Comparison of ENCODE assay signal across 25 cellular contexts in the genomic region with DNA sequence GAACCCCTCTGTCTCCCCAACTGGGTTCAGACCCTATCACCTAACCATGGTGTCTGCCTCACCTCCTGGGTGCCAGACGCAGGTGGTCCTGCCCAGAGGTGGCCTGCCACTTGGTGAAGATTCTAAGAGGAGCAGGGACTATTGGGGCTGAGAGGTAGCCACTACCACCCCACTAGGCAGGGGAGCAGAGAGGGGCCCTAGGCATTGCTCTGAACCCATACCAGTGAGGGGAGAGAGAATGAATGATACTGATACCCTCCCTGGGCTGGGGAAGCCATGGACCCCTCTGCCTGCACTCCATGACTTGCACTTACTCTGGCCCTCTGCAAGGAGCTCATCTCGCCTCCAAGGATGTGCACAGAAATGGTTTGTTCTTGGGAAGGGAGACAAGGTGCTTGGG. TPM values are rescaled to one million over a fixed set of nuclear protein-coding genes. Genes with fewer than 3 reads are reported as not detected.
DNase-seq lines count a peak whose midpoint lies in the region; ATAC-seq, FAIRE-seq and TF ChIP-seq lines count a peak whose summit lies in the region.
"Had no signal": no experiment of that assay in that cellular context is flagged by ENCODE, and none has a peak within 500 bp of the region (broad histone marks: within the 10 kb centered on the region; RNA-seq: fewer than 3 reads in every experiment).

No MANE protein-coding gene starts in this region.

- H2AK9ac ChIP-seq in IMR-90 (replicated peaks; ENCODE audit: low read depth, low read length, poor library complexity): peak overlapping the region; percentile 82

- TF ChIP-seq EP300 in H1 (IDR thresholded peaks at IDR 0.05; ENCODE audit: borderline replicate concordance in 1 of 2, low read depth in 2 of 2, low read length in 2 of 2): no peak

- no peak for ATAC-seq in activated naive CD4-positive, alpha-beta T cell treated with anti-CD3 and anti-CD28 coated beads, Interleukin-2, amount 50 U/mL, for 72 hours
- ATAC-seq in IMR-90 (ENCODE audit: low read depth): no peak
- ATAC-seq: K562, Right ventricle myocardium inferior had no signal

- H2BK20ac ChIP-seq in IMR-90 (ENCODE audit: low read depth, low read length) (no peak overlapping the region), H1 (ENCODE audit: low read length) (peak overlapping the region; percentile 38; the same call in 1 of the 2 replicates)

- in situ Hi-C loops in IMR-90 (cut with MboI; ENCODE audit: low sequenced_read_pairs): no loop called here

- H2BK12ac ChIP-seq in H1 (ENCODE audit: low read depth, low read length): no peak overlapping the region
- H2BK12ac ChIP-seq in neuronal stem cell (ENCODE audit: low read length): no peak overlapping the region

- H3K23ac ChIP-seq in IMR-90 (ENCODE audit: low read depth, low read length): no peak overlapping the region
- no peak overlapping the region for H3K23ac ChIP-seq in H1 (ENCODE audit: insufficient read length)
- no peak overlapping the region for H3K23ac ChIP-seq in neuronal stem cell (ENCODE audit: low read depth, low read length, poor library complexity)

- TF ChIP-seq CTCF in IMR-90 (conservative IDR thresholded peaks at IDR 0.05; ENCODE audit: low read depth, low read length) (no peak), H1 (IDR thresholded peaks at IDR 0.05; ENCODE audit: control extremely low read depth in 1 of 3, insufficient read depth in 1 of 3, low read depth in 1 of 3, low read length in 3 of 3) (no peak), type B pancreatic cell (conservative IDR thresholded peaks at IDR 0.05) (no peak)

- no peak for DNase-seq in activated naive CD4-positive, alpha-beta T cell treated with anti-CD3 and anti-CD28 coated beads, Interleukin-2, amount 50 U/mL, for 72 hours (ENCODE audit: low spot score in 2 of 2)
- DNase-seq in activated naive CD4-positive, alpha-beta T cell (lab: John Stamatoyannopoulos, UW): no peak
- no peak for DNase-seq in IMR-90
- DNase-seq in H1 (ENCODE audit: low read depth in 1 of 2, low spot score in 2 of 2): no peak
- no peak for DNase-seq in neuronal stem cell (ENCODE audit: low spot score)
- DNase-seq in type B pancreatic cell (ENCODE audit: extremely low spot score, unreplicated experiment): no peak
- DNase-seq in activated CD4-positive, alpha-beta T cell treated with anti-CD3 and anti-CD28 coated beads, Interleukin-2, amount 50 U/mL, for 48 hours: no peak
- no peak for DNase-seq in NK-92 (lab: John Stamatoyannopoulos, UW; ENCODE audit: unreplicated experiment)
- DNase-seq: DMS53, GDM1, HFFc6, NCI-H1092, NCI-H1436, NCI-H2029, NCI-H226, NCI-H524, NCI-H82 had no signal

- H3K56ac ChIP-seq in IMR-90 (ENCODE audit: extremely low read depth, insufficient read depth, low read length) (no peak overlapping the region), H1 (replicated peaks; ENCODE audit: insufficient read length, low read depth, low read length) (no peak overlapping the region)

- intact Hi-C loops in IMR-90 (cut with micrococcal nuclease): no loop called here

- peaks cover 0 to 18% of the 10 kb centered on the region in 2 experiments; a peak in 2 of 4 replicates for H3K79me2 ChIP-seq in H1 (ENCODE audit: control insufficient read depth in 1 of 2, insufficient read depth in 2 of 2, low read length in 2 of 2)

- peaks cover 0 to 4% of the 10 kb centered on the region in 2 donors for H3K36me3 Mint-ChIP-seq in activated naive CD4-positive, alpha-beta T cell treated with anti-CD3 and anti-CD28 coated beads, Interleukin-2, amount 50 U/mL, for 72 hours
- H3K36me3 Mint-ChIP-seq in type B pancreatic cell: peaks cover 2% of the 10 kb centered on the region

- H2BK120ac ChIP-seq in IMR-90 (ENCODE audit: low read depth, low read length) (no peak overlapping the region), H1 (replicated peaks; ENCODE audit: low read depth, low read length) (no peak overlapping the region), neuronal stem cell (ENCODE audit: low read depth, low read length) (no peak overlapping the region)

- no TSS peak for BruUV-seq in IMR-90 (replicated peaks; lab: Mats Ljungman, UMichigan)

- H3K79me1 ChIP-seq in IMR-90 (ENCODE audit: low read depth in 1 of 2, low read length in 2 of 2): peaks cover 24 to 83% of the 10 kb centered on the region in 2 experiments
- H3K79me1 ChIP-seq in H1 (ENCODE audit: low read depth, low read length): peaks cover 12% of the 10 kb centered on the region
- peaks cover 2% of the 10 kb centered on the region for H3K79me1 ChIP-seq in neuronal stem cell (ENCODE audit: low read depth, low read length)

- no peak for FAIRE-seq in H1 (lab: Jason Lieb, UNC)
- FAIRE-seq: H54, K562, RCC 7860 had no signal

- dilution Hi-C loops in IMR-90 (cut with HindIII; ENCODE audit: low sequenced_read_pairs, unreplicated experiment): no loop called here

- H3K4me1 ChIP-seq in IMR-90 (ENCODE audit: control insufficient read depth, insufficient read depth, low read length) (peaks cover 9% of the 10 kb centered on the region; the same call in 1 of the 2 replicates), H1 (replicated peaks in 1 of 4; ENCODE audit: control insufficient read depth in 3 of 4, insufficient read depth in 4 of 4, low read length in 3 of 4) (peaks cover 3 to 22% (median 12%) of the 10 kb centered on the region in 4 experiments; a peak in 6 of 7 replicates), neuronal stem cell (ENCODE audit: control insufficient read depth in 2 of 2, insufficient read depth in 1 of 2, low read depth in 1 of 2, low read length in 2 of 2) (peaks cover 0 to 14% of the 10 kb centered on the region in 2 donors)

- H3K14ac ChIP-seq in IMR-90 (replicated peaks; ENCODE audit: low read depth, low read length): no peak overlapping the region
- no peak overlapping the region for H3K14ac ChIP-seq in H1 (ENCODE audit: insufficient read length)
- no peak overlapping the region for H3K14ac ChIP-seq in neuronal stem cell (ENCODE audit: low read length)

- H3K9ac ChIP-seq in IMR-90 (ENCODE audit: low read depth, low read length): no peak overlapping the region
- H3K9ac ChIP-seq in H1 (replicated peaks in 1 of 4; ENCODE audit: extremely low read depth in 1 of 4, low read depth in 3 of 4, low read length in 3 of 4): no peak overlapping the region
- no peak overlapping the region for H3K9ac ChIP-seq in neuronal stem cell (ENCODE audit: low read depth, low read length, poor library complexity)

- WGBS in IMR-90 (ENCODE audit: extremely low coverage in 2 of 2, insufficient read length in 1 of 2), 2 experiments: no CpG with 5 or more reads among the region's 2 CpGs
- 78% methylated on average over 2 of the region's 2 CpGs; no CpG with 5 or more reads in 1 of the 2 experiments for WGBS in H1 (ENCODE audit: extremely low coverage in 1 of 2, insufficient coverage in 1 of 2, insufficient read length in 1 of 2, insufficient replicate concordance in 2 of 2, low coverage in 1 of 2, low lambda C conversion rate in 2 of 2, missing lambda C conversion rate in 1 of 2), 2 experiments
- WGBS in neuronal stem cell (ENCODE audit: extremely low coverage in 2 of 2, insufficient read length in 2 of 2, insufficient replicate concordance in 1 of 2), 2 donors: no CpG with 5 or more reads among the region's 2 CpGs

- H3K9me1 ChIP-seq in IMR-90 (ENCODE audit: insufficient read depth, low read length): peaks cover 21% of the 10 kb centered on the region

- no peak for TF ChIP-seq RAD21 in IMR-90 (IDR thresholded peaks at IDR 0.05; ENCODE audit: low read length)
- no peak for TF ChIP-seq RAD21 in H1 (IDR thresholded peaks at IDR 0.05 in 1 of 2, conservative IDR thresholded peaks at IDR 0.05 in 1 of 2; ENCODE audit: low read depth in 2 of 2, low read length in 2 of 2)

- H4K91ac ChIP-seq in IMR-90 (ENCODE audit: insufficient read depth, low read depth, low read length) (no peak overlapping the region), H1 (replicated peaks; ENCODE audit: insufficient read length, low read length) (no peak overlapping the region), neuronal stem cell (ENCODE audit: low read depth, low read length, poor library complexity) (no peak overlapping the region)

- H3K9me3 ChIP-seq in IMR-90 (ENCODE audit: control insufficient read depth, insufficient read depth, low read length) (no peaks in the 10 kb centered on the region), H1 (ENCODE audit: insufficient read depth in 2 of 2, low read depth in 1 of 2, low read length in 1 of 2) (no peaks in the 10 kb centered on the region), neuronal stem cell (replicated peaks in 1 of 2; ENCODE audit: control insufficient read depth in 2 of 2, insufficient read depth in 1 of 2, low read depth in 1 of 2, low read length in 2 of 2) (no peaks in the 10 kb centered on the region)

- peaks cover 8% of the 10 kb centered on the region for H3K4me1 Mint-ChIP-seq in type B pancreatic cell (ENCODE audit: unreplicated experiment)

- H3K27me3 Mint-ChIP-seq in type B pancreatic cell: no peaks in the 10 kb centered on the region

- H3K27ac ChIP-seq in IMR-90 (ENCODE audit: insufficient read depth, low read length) (no peak overlapping the region), H1 (ENCODE audit: low read depth, low read length) (no peak overlapping the region), neuronal stem cell (replicated peaks; ENCODE audit: low read length) (no peak overlapping the region)

- H4K20me1 ChIP-seq in IMR-90 (ENCODE audit: insufficient read depth, low read length) (peaks cover 57% of the 10 kb centered on the region), H1 (replicated peaks in 1 of 2; ENCODE audit: control insufficient read depth in 1 of 2, insufficient read depth in 2 of 2, low read length in 2 of 2) (peaks cover 3 to 6% of the 10 kb centered on the region in 2 experiments)

- CTCF ChIA-PET in IMR-90 (lab: Yijun Ruan, JAX): no interaction called here
- CTCF ChIA-PET in H1 (lab: Charles Lee; ENCODE audit: partially characterized antibody): interaction anchor here (0.5 to 1.9 kb wide), 4 partner anchors 22 to 128 kb away, joined by 3 to 8 read pairs (median 3); no protein-coding TSS in a partner anchor

- no peak overlapping the region for H3K4me2 ChIP-seq in IMR-90 (ENCODE audit: low read depth, low read length)
- H3K4me2 ChIP-seq in H1 (ENCODE audit: insufficient read depth in 1 of 2, low read depth in 2 of 2, low read length in 2 of 2): no peak overlapping the region
- no peak overlapping the region for H3K4me2 ChIP-seq in neuronal stem cell (ENCODE audit: insufficient read depth, low read length, poor library complexity, severe bottlenecking)

- H3K27ac Mint-ChIP-seq in activated naive CD4-positive, alpha-beta T cell treated with anti-CD3 and anti-CD28 coated beads, Interleukin-2, amount 50 U/mL, for 72 hours: peak overlapping the region; percentile 14 to 50
- H3K27ac Mint-ChIP-seq in type B pancreatic cell: no peak overlapping the region
- H3K27ac Mint-ChIP-seq: HFFc6 had no signal

- H4K8ac ChIP-seq in IMR-90 (ENCODE audit: low read depth in 2 of 2, low read length in 2 of 2) (no peak overlapping the region), H1 (ENCODE audit: extremely low read depth, insufficient read depth, low read length) (peak overlapping the region; percentile 45; the same call in 1 of the 2 replicates), neuronal stem cell (ENCODE audit: low read depth, low read length) (no peak overlapping the region)

- no peak overlapping the region for H2AK5ac ChIP-seq in IMR-90 (ENCODE audit: low read depth, low read length)
- peak overlapping the region; percentile 11; the same call in 1 of the 2 replicates for H2AK5ac ChIP-seq in H1 (ENCODE audit: low read depth, low read length)
- H2AK5ac ChIP-seq in neuronal stem cell (ENCODE audit: low read depth, low read length): peak overlapping the region; percentile 2

- H3K4ac ChIP-seq in IMR-90 (ENCODE audit: low read depth, low read length): no peak overlapping the region
- H3K4ac ChIP-seq in H1 (replicated peaks; ENCODE audit: insufficient read length, low read depth, low read length): no peak overlapping the region
- H3K4ac ChIP-seq in neuronal stem cell (ENCODE audit: low read length): no peak overlapping the region

- H3K9me3 Mint-ChIP-seq in activated naive CD4-positive, alpha-beta T cell treated with anti-CD3 and anti-CD28 coated beads, Interleukin-2, amount 50 U/mL, for 72 hours: no peaks in the 10 kb centered on the region
- H3K9me3 Mint-ChIP-seq in type B pancreatic cell: no peaks in the 10 kb centered on the region
- H3K9me3 Mint-ChIP-seq: CD14-positive monocyte, HFFc6 had no signal

- no peak overlapping the region for H2AFZ ChIP-seq in IMR-90 (replicated peaks; ENCODE audit: low read length, poor library complexity)
- no peak overlapping the region for H2AFZ ChIP-seq in H1 (ENCODE audit: low read length)
- H2AFZ ChIP-seq in neuronal stem cell (ENCODE audit: low read length): no peak overlapping the region

- no peak overlapping the region for H4K5ac ChIP-seq in IMR-90 (ENCODE audit: low read depth, low read length)
- H4K5ac ChIP-seq in H1 (ENCODE audit: insufficient read length, low read depth, low read length): no peak overlapping the region

- H3K23me2 ChIP-seq in H1 (ENCODE audit: low read depth, low read length): 0 out of 2 replicates have a peak, but pooled peaks cover 2% of the 10 kb centered on the region

- H3K18ac ChIP-seq in IMR-90 (ENCODE audit: low read depth, low read length) (no peak overlapping the region), H1 (ENCODE audit: extremely low read depth, low read length) (no peak overlapping the region), neuronal stem cell (ENCODE audit: low read length) (no peak overlapping the region)

- H2BK15ac ChIP-seq in IMR-90 (ENCODE audit: low read depth, low read length) (no peak overlapping the region), H1 (ENCODE audit: low read length) (no peak overlapping the region), neuronal stem cell (ENCODE audit: low read length) (no peak overlapping the region)

- no peak for TF ChIP-seq POLR2A in IMR-90 (IDR thresholded peaks at IDR 0.05; ENCODE audit: low read depth, low read length)
- no peak for TF ChIP-seq POLR2A in H1 (IDR thresholded peaks at IDR 0.05; ENCODE audit: control extremely low read depth in 1 of 2, low read depth in 2 of 2, low read length in 2 of 2)

- H3K4me3 ChIP-seq in IMR-90 (ENCODE audit: insufficient read depth, low read depth, low read length) (no peak overlapping the region), H1 (ENCODE audit: extremely low read depth in 1 of 4, insufficient read depth in 2 of 4, low read depth in 3 of 4, low read length in 4 of 4) (no peak overlapping the region), neuronal stem cell (ENCODE audit: low read length in 2 of 2) (no peak overlapping the region)
- H3K4me3 ChIP-seq: K562 had no signal

- H3K27me3 ChIP-seq in IMR-90 (ENCODE audit: control insufficient read depth, insufficient read depth, low read length): no peaks in the 10 kb centered on the region
- H3K27me3 ChIP-seq in H1 (replicated peaks in 1 of 4; ENCODE audit: control insufficient read depth in 3 of 4, extremely low read depth in 1 of 4, insufficient read depth in 3 of 4, low read length in 3 of 4): no peaks in the 10 kb centered on the region
- H3K27me3 ChIP-seq in neuronal stem cell (ENCODE audit: control insufficient read depth in 3 of 3, insufficient read depth in 3 of 3, low read depth in 1 of 3, low read length in 3 of 3): no peaks in the 10 kb centered on the region

- peaks cover 14% of the 10 kb centered on the region for H3K36me3 ChIP-seq in IMR-90 (ENCODE audit: control insufficient read depth, insufficient read depth, low read length)
- no peaks in the 10 kb centered on the region for H3K36me3 ChIP-seq in H1 (ENCODE audit: control insufficient read depth in 2 of 4, insufficient read depth in 4 of 4, low read length in 3 of 4)
- H3K36me3 ChIP-seq in neuronal stem cell (replicated peaks in 1 of 2; ENCODE audit: control insufficient read depth in 2 of 2, insufficient read depth in 2 of 2, low read length in 2 of 2): peaks cover 8 to 34% of the 10 kb centered on the region in 2 donors

- POLR2A ChIA-PET in IMR-90 (lab: Charles Lee; ENCODE audit: unreplicated experiment): interaction anchor here (0.6 kb wide), 1 partner anchor 351 kb away, joined by 4 read pairs; a partner anchor contains a TSS
- POLR2A ChIA-PET in H1 (lab: Charles Lee; ENCODE audit: partially characterized antibody): interaction anchor here (0.9 kb wide), 1 partner anchor 9 kb away, joined by 4 read pairs; no protein-coding TSS in a partner anchor

- no peak overlapping the region for H3K4me3 Mint-ChIP-seq in type B pancreatic cell
- H3K4me3 Mint-ChIP-seq: CD14-positive monocyte, HFFc6 had no signal

- H2BK5ac ChIP-seq in IMR-90 (ENCODE audit: low read depth, low read length, poor library complexity, severe bottlenecking): no peak overlapping the region
- H2BK5ac ChIP-seq in H1 (ENCODE audit: low read depth, low read length): peak overlapping the region; percentile 20; the same call in 1 of the 2 replicates
- H2BK5ac ChIP-seq in neuronal stem cell (ENCODE audit: low read length): no peak overlapping the region

RNA-seq across cellular contexts. Expression of a gene that starts 31.7 kb away (rescaled TPM):
- under 1 TPM in 1 of 2 donors, not detected in 1; 0.80 TPM for total RNA-seq in activated naive CD4-positive, alpha-beta T cell treated with anti-CD3 and anti-CD28 coated beads, Interleukin-2, amount 50 U/mL, for 72 hours
- total RNA-seq in IMR-90 (2012; rRNA removed): not detected in 2 replicates
- 0.04 and 0.05 TPM in 2 replicates for polyA plus RNA-seq in IMR-90 (2012; rRNA removed)
- 0.05 TPM in 2 replicates for polyA plus RNA-seq in IMR-90 (2012; cell fraction: cytosol; rRNA removed)
- 0.18 and 0.37 TPM in 2 replicates for polyA plus RNA-seq in IMR-90 (2012; cell fraction: nucleus; rRNA removed; ENCODE audit: low replicate concordance)
- 0.15 TPM in 1 of 2 replicates, not detected in the other for total RNA-seq in H1 (2021; fragmentation: NEBNext Ultra II Directional; extraction: Animal tissue kit (Norgen Biotek cat#: 25700))
- 0.30 TPM in 2 replicates for polyA plus RNA-seq in H1 (2011; rRNA removed)
- 0.45 TPM for polyA plus RNA-seq in H1 (2011; cell fraction: cytosol; rRNA removed)
- polyA plus RNA-seq in H1 (2011; cell fraction: nucleus; rRNA removed): 0.87 TPM
- 0.15 to 0.36 TPM (median 0.19 TPM) in 3 of 4 replicates, not detected in the other for polyA plus RNA-seq in H1 (2012, experiment 1 of 2)
- not detected for polyA plus RNA-seq in H1 (2012, experiment 2 of 2)
- 0.06 TPM for polyA plus RNA-seq in H1 (2013, experiment 1 of 2)
- polyA plus RNA-seq in H1 (2013, experiment 2 of 2): 0.06 TPM
- not detected in 2 replicates for polyA minus RNA-seq in H1 (2011; rRNA and poly(A)+ RNA removed)
- polyA minus RNA-seq in H1 (2011; cell fraction: cytosol; rRNA and poly(A)+ RNA removed): not detected
- polyA minus RNA-seq in H1 (2011; cell fraction: nucleus; rRNA and poly(A)+ RNA removed): 0.40 TPM
- polyA plus RNA-seq in neuronal stem cell (2013, experiment 1 of 2): 0.18 TPM
- polyA plus RNA-seq in neuronal stem cell (2013, experiment 2 of 2): 0.18 TPM
- 0.62 and 1.6 TPM in 2 replicates for total RNA-seq in type B pancreatic cell (ENCODE audit: low replicate concordance)
- total RNA-seq: A172, HFFc6, LHCN-M2, Right ventricle myocardium inferior, SK-MEL-5 had no signal
- polyA plus RNA-seq: CD14-positive monocyte had no signal
